ENCODE assay signal across 22 cellular contexts in the genomic region with DNA sequence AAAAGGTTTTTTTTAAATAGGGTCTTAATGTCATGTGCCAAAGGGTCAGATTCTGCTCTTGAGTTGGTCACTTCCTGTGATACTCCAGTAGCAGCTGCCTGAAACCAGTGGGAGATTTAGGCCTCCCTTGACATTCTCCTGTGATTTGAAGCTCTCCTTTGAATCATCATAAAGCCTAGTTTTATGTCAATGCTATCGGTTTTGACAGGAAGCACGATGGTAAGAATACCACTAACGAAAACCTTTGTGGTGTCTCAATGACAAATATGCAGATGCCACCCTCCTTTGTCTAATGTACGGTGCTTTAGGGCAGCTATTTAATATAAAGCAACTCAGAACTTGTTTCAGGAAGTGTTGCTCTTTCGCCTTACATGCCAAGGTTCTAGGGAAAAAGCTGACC. TPM values are rescaled to one million over a fixed set of nuclear protein-coding genes. Genes with fewer than 3 reads are reported as not detected.
DNase-seq lines count a peak whose midpoint lies in the region; ATAC-seq lines count a peak whose summit lies in the region.
"Had no signal": no experiment of that assay in that cellular context is flagged by ENCODE, and none has a peak within 500 bp of the region (broad histone marks: within the 10 kb centered on the region; RNA-seq: fewer than 3 reads in every experiment).

No MANE protein-coding gene starts in this region.

- no peak overlapping the region for H2BK5ac ChIP-seq in neuronal stem cell (ENCODE audit: low read length)

- no peak overlapping the region for H3K9ac ChIP-seq in neuronal stem cell (ENCODE audit: low read depth, low read length, poor library complexity)
- H3K9ac ChIP-seq: KMS-11 had no signal

- peaks cover 30 to 99% of the 10 kb centered on the region in 2 donors for H3K36me3 ChIP-seq in neuronal stem cell (replicated peaks in 1 of 2; ENCODE audit: control insufficient read depth in 2 of 2, insufficient read depth in 2 of 2, low read length in 2 of 2)
- H3K36me3 ChIP-seq: breast epithelium, prostate gland had no signal

- no CpG with 5 or more reads among the region's 5 CpGs for WGBS in neuronal stem cell (ENCODE audit: extremely low coverage in 2 of 2, insufficient read length in 2 of 2, insufficient replicate concordance in 1 of 2), 2 donors

- no peak overlapping the region for H3K18ac ChIP-seq in neuronal stem cell (ENCODE audit: low read length)

- H3K9me3 ChIP-seq in neuronal stem cell (replicated peaks in 1 of 2; ENCODE audit: control insufficient read depth in 2 of 2, insufficient read depth in 1 of 2, low read depth in 1 of 2, low read length in 2 of 2) = no peaks in the 10 kb centered on the region
- H3K9me3 ChIP-seq: breast epithelium, heart left ventricle, prostate gland had no signal

- no peaks in the 10 kb centered on the region for H3K27me3 ChIP-seq in neuronal stem cell (ENCODE audit: control insufficient read depth in 3 of 3, insufficient read depth in 3 of 3, low read depth in 1 of 3, low read length in 3 of 3)
- H3K27me3 ChIP-seq: breast epithelium, heart left ventricle had no signal

- CTCF ChIA-PET in activated naive CD4-positive, alpha-beta T cell treated with anti-CD3 and anti-CD28 coated beads, Interleukin-2, amount 10 ng/mL, durations not matched to agents 7 days and 5 days (lab: Charles Lee) = interaction anchor here (0.6 to 2.7 kb wide), 8 partner anchors 13 to 724 kb away, joined by 3 to 14 read pairs (median 4); no protein-coding TSS in a partner anchor

- no peak overlapping the region for H3K23ac ChIP-seq in neuronal stem cell (ENCODE audit: low read depth, low read length, poor library complexity)

- no peak overlapping the region for H2BK12ac ChIP-seq in neuronal stem cell (ENCODE audit: low read length)

- no peaks in the 10 kb centered on the region for H3K4me1 ChIP-seq in neuronal stem cell (ENCODE audit: control insufficient read depth in 2 of 2, insufficient read depth in 1 of 2, low read depth in 1 of 2, low read length in 2 of 2)
- H3K4me1 ChIP-seq: heart left ventricle, prostate gland had no signal

- H4K91ac ChIP-seq in neuronal stem cell (ENCODE audit: low read depth, low read length, poor library complexity) = no peak overlapping the region

- H3K27ac ChIP-seq in neuronal stem cell (replicated peaks; ENCODE audit: low read length) = no peak overlapping the region
- H3K27ac ChIP-seq: breast epithelium, heart left ventricle, KMS-11, PC-9, prostate gland had no signal

- H3K14ac ChIP-seq in neuronal stem cell (ENCODE audit: low read length) = no peak overlapping the region

- peaks cover 15% of the 10 kb centered on the region for H3K36me3 Mint-ChIP-seq in activated naive CD4-positive, alpha-beta T cell treated with anti-CD3 and anti-CD28 coated beads, Interleukin-2, amount 50 U/mL, for 24 hours
- peaks cover 33% of the 10 kb centered on the region for H3K36me3 Mint-ChIP-seq in activated naive CD4-positive, alpha-beta T cell treated with anti-CD3 and anti-CD28 coated beads, Interleukin-2, amount 10 ng/mL, durations not matched to agents 7 days and 5 days
- H3K36me3 Mint-ChIP-seq in T-helper 2 cell treated with Interferon-gamma antibody and Interleukin-4, amounts not matched to agents 5 μg/mL and 100 μg/mL, for 36 hours (ENCODE audit: low read depth) = peaks cover 5% of the 10 kb centered on the region
- peaks cover 10% of the 10 kb centered on the region for H3K36me3 Mint-ChIP-seq in central memory CD8-positive, alpha-beta T cell (ENCODE audit: insufficient read depth)
- H3K36me3 Mint-ChIP-seq in stimulated activated naive CD8-positive, alpha-beta T cell treated with anti-CD3 and anti-CD28 coated beads, Interleukin-15, Interleukin-2, amounts not matched to agents 100 ng/mL and 50 ng/mL, for 24 hours (ENCODE audit: low read depth) = peaks cover 75% of the 10 kb centered on the region

- no peaks in the 10 kb centered on the region for H3K9me3 Mint-ChIP-seq in activated naive CD4-positive, alpha-beta T cell treated with anti-CD3 and anti-CD28 coated beads, Interleukin-2, amount 50 U/mL, for 24 hours
- no peaks in the 10 kb centered on the region for H3K9me3 Mint-ChIP-seq in activated naive CD4-positive, alpha-beta T cell treated with anti-CD3 and anti-CD28 coated beads, Interleukin-2, amount 10 ng/mL, durations not matched to agents 7 days and 5 days
- H3K9me3 Mint-ChIP-seq in T-helper 2 cell treated with Interferon-gamma antibody and Interleukin-4, amounts not matched to agents 5 μg/mL and 100 μg/mL, for 36 hours = no peaks in the 10 kb centered on the region
- no peaks in the 10 kb centered on the region for H3K9me3 Mint-ChIP-seq in central memory CD8-positive, alpha-beta T cell
- no peaks in the 10 kb centered on the region for H3K9me3 Mint-ChIP-seq in stimulated activated naive CD8-positive, alpha-beta T cell treated with anti-CD3 and anti-CD28 coated beads, Interleukin-15, Interleukin-2, amounts not matched to agents 100 ng/mL and 50 ng/mL, for 24 hours
- H3K9me3 Mint-ChIP-seq: dendritic cell treated with granulocyte-macrophage colony-stimulating factor and Interleukin-4, amounts not matched to agents 40 ng/mL and 50 ng/mL, for 4 days; GM23338; neural crest cell; type B pancreatic cell; WTC11 had no signal

- DNase-seq in activated naive CD4-positive, alpha-beta T cell treated with anti-CD3 and anti-CD28 coated beads, Interleukin-2, amount 10 ng/mL, durations not matched to agents 7 days and 5 days = no peak
- peak; percentile 42 for DNase-seq in T-helper 2 cell treated with Interferon-gamma antibody and Interleukin-4, amounts not matched to agents 5 μg/mL and 100 μg/mL, for 36 hours (ENCODE audit: low spot score)
- DNase-seq in central memory CD8-positive, alpha-beta T cell (ENCODE audit: low spot score in 2 of 2) = no peak
- DNase-seq in neuronal stem cell (ENCODE audit: low spot score) = no peak
- DNase-seq: activated CD8-positive, alpha-beta memory T cell treated with anti-CD3 and anti-CD28 coated beads, Interleukin-2, amount 50 U/mL, for 4 hours; heart left ventricle; NCI-H2029 treated with DMSO at 0.1 percent for 48 hours; PC-9; SIG-M5 had no signal

- H3K27ac Mint-ChIP-seq in activated naive CD4-positive, alpha-beta T cell treated with anti-CD3 and anti-CD28 coated beads, Interleukin-2, amount 50 U/mL, for 24 hours = no peak overlapping the region
- no peak overlapping the region for H3K27ac Mint-ChIP-seq in activated naive CD4-positive, alpha-beta T cell treated with anti-CD3 and anti-CD28 coated beads, Interleukin-2, amount 10 ng/mL, durations not matched to agents 7 days and 5 days
- H3K27ac Mint-ChIP-seq in T-helper 2 cell treated with Interferon-gamma antibody and Interleukin-4, amounts not matched to agents 5 μg/mL and 100 μg/mL, for 36 hours = peak overlapping the region; percentile 2
- H3K27ac Mint-ChIP-seq in central memory CD8-positive, alpha-beta T cell (ENCODE audit: low read depth) = no peak overlapping the region
- H3K27ac Mint-ChIP-seq in stimulated activated naive CD8-positive, alpha-beta T cell treated with anti-CD3 and anti-CD28 coated beads, Interleukin-15, Interleukin-2, amounts not matched to agents 100 ng/mL and 50 ng/mL, for 24 hours = peak overlapping the region; percentile 42
- H3K27ac Mint-ChIP-seq: dendritic cell treated with granulocyte-macrophage colony-stimulating factor and Interleukin-4, amounts not matched to agents 40 ng/mL and 50 ng/mL, for 4 days; GM23338; type B pancreatic cell; WTC11 had no signal

- peaks cover 48% of the 10 kb centered on the region for H3K4me1 Mint-ChIP-seq in activated naive CD4-positive, alpha-beta T cell treated with anti-CD3 and anti-CD28 coated beads, Interleukin-2, amount 50 U/mL, for 24 hours
- peaks cover 51% of the 10 kb centered on the region for H3K4me1 Mint-ChIP-seq in activated naive CD4-positive, alpha-beta T cell treated with anti-CD3 and anti-CD28 coated beads, Interleukin-2, amount 10 ng/mL, durations not matched to agents 7 days and 5 days
- peaks cover 40% of the 10 kb centered on the region for H3K4me1 Mint-ChIP-seq in T-helper 2 cell treated with Interferon-gamma antibody and Interleukin-4, amounts not matched to agents 5 μg/mL and 100 μg/mL, for 36 hours (ENCODE audit: low read depth)
- H3K4me1 Mint-ChIP-seq in central memory CD8-positive, alpha-beta T cell = peaks cover 20% of the 10 kb centered on the region
- peaks cover 49% of the 10 kb centered on the region for H3K4me1 Mint-ChIP-seq in stimulated activated naive CD8-positive, alpha-beta T cell treated with anti-CD3 and anti-CD28 coated beads, Interleukin-15, Interleukin-2, amounts not matched to agents 100 ng/mL and 50 ng/mL, for 24 hours (ENCODE audit: low read depth)
- H3K4me1 Mint-ChIP-seq: GM23338, neural crest cell, WTC11 had no signal

- ATAC-seq in central memory CD8-positive, alpha-beta T cell (replicated peaks; ENCODE audit: extremely low read depth, poor library complexity, severe bottlenecking) = peak; percentile 88
- ATAC-seq in HG02763 (IDR thresholded peaks at IDR 0.05; ENCODE audit: unreplicated experiment) (no peak), HG03432 (IDR thresholded peaks at IDR 0.05; ENCODE audit: unreplicated experiment) (no peak)
- ATAC-seq: GM23338, heart left ventricle, left lobe of liver, WTC11 had no signal

- H2BK15ac ChIP-seq in neuronal stem cell (ENCODE audit: low read length) = no peak overlapping the region

- no peak overlapping the region for H3K4me2 ChIP-seq in neuronal stem cell (ENCODE audit: insufficient read depth, low read length, poor library complexity, severe bottlenecking)
- H3K4me2 ChIP-seq: GM23338, KMS-11, PC-9 had no signal

- no peak overlapping the region for H2AK5ac ChIP-seq in neuronal stem cell (ENCODE audit: low read depth, low read length)

- no peak overlapping the region for H2BK120ac ChIP-seq in neuronal stem cell (ENCODE audit: low read depth, low read length)

- H3K27me3 Mint-ChIP-seq in activated naive CD4-positive, alpha-beta T cell treated with anti-CD3 and anti-CD28 coated beads, Interleukin-2, amount 50 U/mL, for 24 hours = no peaks in the 10 kb centered on the region
- H3K27me3 Mint-ChIP-seq in activated naive CD4-positive, alpha-beta T cell treated with anti-CD3 and anti-CD28 coated beads, Interleukin-2, amount 10 ng/mL, durations not matched to agents 7 days and 5 days = no peaks in the 10 kb centered on the region
- H3K27me3 Mint-ChIP-seq in T-helper 2 cell treated with Interferon-gamma antibody and Interleukin-4, amounts not matched to agents 5 μg/mL and 100 μg/mL, for 36 hours (ENCODE audit: low read depth) = peaks cover 37% of the 10 kb centered on the region
- no peaks in the 10 kb centered on the region for H3K27me3 Mint-ChIP-seq in central memory CD8-positive, alpha-beta T cell
- no peaks in the 10 kb centered on the region for H3K27me3 Mint-ChIP-seq in stimulated activated naive CD8-positive, alpha-beta T cell treated with anti-CD3 and anti-CD28 coated beads, Interleukin-15, Interleukin-2, amounts not matched to agents 100 ng/mL and 50 ng/mL, for 24 hours
- H3K27me3 Mint-ChIP-seq: dendritic cell treated with granulocyte-macrophage colony-stimulating factor and Interleukin-4, amounts not matched to agents 40 ng/mL and 50 ng/mL, for 4 days; type B pancreatic cell had no signal

- no peak overlapping the region for H2AFZ ChIP-seq in neuronal stem cell (ENCODE audit: low read length)
- H2AFZ ChIP-seq: GM23338, PC-9 had no signal

- H3K4me3 Mint-ChIP-seq in activated naive CD4-positive, alpha-beta T cell treated with anti-CD3 and anti-CD28 coated beads, Interleukin-2, amount 50 U/mL, for 24 hours = peak overlapping the region; percentile 11
- H3K4me3 Mint-ChIP-seq in activated naive CD4-positive, alpha-beta T cell treated with anti-CD3 and anti-CD28 coated beads, Interleukin-2, amount 10 ng/mL, durations not matched to agents 7 days and 5 days = no peak overlapping the region
- H3K4me3 Mint-ChIP-seq in T-helper 2 cell treated with Interferon-gamma antibody and Interleukin-4, amounts not matched to agents 5 μg/mL and 100 μg/mL, for 36 hours = peak overlapping the region; percentile 7
- no peak overlapping the region for H3K4me3 Mint-ChIP-seq in central memory CD8-positive, alpha-beta T cell
- no peak overlapping the region for H3K4me3 Mint-ChIP-seq in stimulated activated naive CD8-positive, alpha-beta T cell treated with anti-CD3 and anti-CD28 coated beads, Interleukin-15, Interleukin-2, amounts not matched to agents 100 ng/mL and 50 ng/mL, for 24 hours
- H3K4me3 Mint-ChIP-seq: dendritic cell treated with granulocyte-macrophage colony-stimulating factor and Interleukin-4, amounts not matched to agents 40 ng/mL and 50 ng/mL, for 4 days; GM23338; neural crest cell; type B pancreatic cell; WTC11 had no signal

- H3K79me1 ChIP-seq in neuronal stem cell (ENCODE audit: low read depth, low read length) = no peaks in the 10 kb centered on the region

- no peak overlapping the region for H3K4me3 ChIP-seq in neuronal stem cell (ENCODE audit: low read length in 2 of 2)
- H3K4me3 ChIP-seq: breast epithelium, GM23338, heart left ventricle, PC-9, prostate gland had no signal

- no peak overlapping the region for H4K8ac ChIP-seq in neuronal stem cell (ENCODE audit: low read depth, low read length)

- H3K4ac ChIP-seq in neuronal stem cell (ENCODE audit: low read length) = no peak overlapping the region

RNA-seq across cellular contexts. Expression of a gene that starts 44.2 kb away (rescaled TPM):
- 434 TPM for polyA plus RNA-seq in neuronal stem cell (2013, experiment 1 of 2)
- polyA plus RNA-seq in neuronal stem cell (2013, experiment 2 of 2) = 452 TPM

Comparison
In these comparisons a context has a peak if more than half of its experiments do, and no peak if none do; other contexts are left out.
1. H3K4me3 Mint-ChIP-seq: peak in activated naive CD4-positive, alpha-beta T cell treated with anti-CD3 and anti-CD28 coated beads, Interleukin-2, amount 50 U/mL, for 24 hours (single experiment) and T-helper 2 cell treated with Interferon-gamma antibody and Interleukin-4, amounts not matched to agents 5 μg/mL and 100 μg/mL, for 36 hours (single experiment); none in activated naive CD4-positive, alpha-beta T cell treated with anti-CD3 and anti-CD28 coated beads, Interleukin-2, amount 10 ng/mL, durations not matched to agents 7 days and 5 days (single experiment), central memory CD8-positive, alpha-beta T cell (single experiment) and stimulated activated naive CD8-positive, alpha-beta T cell treated with anti-CD3 and anti-CD28 coated beads, Interleukin-15, Interleukin-2, amounts not matched to agents 100 ng/mL and 50 ng/mL, for 24 hours (single experiment).
2. H3K27ac Mint-ChIP-seq: peak in T-helper 2 cell treated with Interferon-gamma antibody and Interleukin-4, amounts not matched to agents 5 μg/mL and 100 μg/mL, for 36 hours (single experiment) and stimulated activated naive CD8-positive, alpha-beta T cell treated with anti-CD3 and anti-CD28 coated beads, Interleukin-15, Interleukin-2, amounts not matched to agents 100 ng/mL and 50 ng/mL, for 24 hours (single experiment); none in activated naive CD4-positive, alpha-beta T cell treated with anti-CD3 and anti-CD28 coated beads, Interleukin-2, amount 50 U/mL, for 24 hours (single experiment), activated naive CD4-positive, alpha-beta T cell treated with anti-CD3 and anti-CD28 coated beads, Interleukin-2, amount 10 ng/mL, durations not matched to agents 7 days and 5 days (single experiment) and central memory CD8-positive, alpha-beta T cell (single experiment).